14 cellular contexts compared by ENCODE assay signal in genomic region chr3:159052494-159052893, GRCh38. TPM values are rescaled to one million over a fixed set of nuclear protein-coding genes. Genes with fewer than 3 reads are reported as not detected.
"Had no signal": no experiment of that assay in that cellular context is flagged by ENCODE, and none has a peak within 500 bp of the region (broad histone marks: within the 10 kb centered on the region; RNA-seq: fewer than 3 reads in every experiment).

No MANE protein-coding gene starts in this region.

RNA-seq across cellular contexts. Expression of gene IQCJ, which starts 16.6 kb away (rescaled TPM):
- total RNA-seq: activated B cell treated with CpG ODN at 0.5 μM for 24 hours; activated CD4-positive, alpha-beta memory T cell treated with anti-CD3 and anti-CD28 coated beads for 36 hours; activated CD4-positive, alpha-beta memory T cell treated with anti-CD3 and anti-CD28 coated beads, Interleukin-2, amount 10 ng/mL, durations not matched to agents 7 days and 5 days; activated CD4-positive, alpha-beta T cell treated with anti-CD3 and anti-CD28 coated beads for 36 hours; activated CD4-positive, alpha-beta T cell treated with anti-CD3 and anti-CD28 coated beads, Interleukin-2, amount 10 ng/mL, durations not matched to agents 24 days and 14 days; activated CD4-positive, alpha-beta T cell treated with anti-CD3 and anti-CD28 coated beads, Interleukin-2, amount 10 ng/mL, durations not matched to agents 7 days and 5 days; activated CD8-positive, alpha-beta memory T cell treated with anti-CD3 and anti-CD28 coated beads for 36 hours; activated CD8-positive, alpha-beta memory T cell treated with anti-CD3 and anti-CD28 coated beads, Interleukin-2, amount 10 ng/mL, durations not matched to agents 7 days and 5 days; activated CD8-positive, alpha-beta T cell treated with anti-CD3 and anti-CD28 coated beads for 36 hours; activated CD8-positive, alpha-beta T cell treated with anti-CD3 and anti-CD28 coated beads, Interleukin-2, amount 10 ng/mL, durations not matched to agents 7 days and 5 days; T-cell; T-helper 1 cell treated with Interleukin-12 subunit alpha and Interleukin-12 subunit beta and Interleukin-4 antibody, amounts not matched to agents 30 ng/mL and 1 ng/mL, for 36 hours; T-helper 17 cell; T-helper 2 cell treated with Interferon-gamma antibody and Interleukin-4, amounts not matched to agents 100 ng/mL and 5 ng/mL, for 36 hours had no signal
